35 cellular contexts compared by ENCODE assay signal in genomic region chr15:85977586-85977985, GRCh38.
"Had no signal": no experiment of that assay in that cellular context is flagged by ENCODE, and none has a peak within 500 bp of the region (broad histone marks: within the 10 kb centered on the region; RNA-seq: fewer than 3 reads in every experiment).

No MANE protein-coding gene starts in this region.

- H3K36me3 ChIP-seq: MG63 had no signal

- H3K9ac ChIP-seq: KMS-11 had no signal

- H3K9me3 ChIP-seq: MG63 had no signal

- H3K27me3 ChIP-seq: MG63 had no signal

- H3K27ac ChIP-seq: KMS-11 had no signal

- H3K4me2 ChIP-seq: KMS-11 had no signal

- H3K4me3 ChIP-seq: MG63 had no signal

- DNase-seq: Karpas-422, Kasumi-1, MM.1S, MV-4-11, NCI-H1048, NCI-H1092, NCI-H1092 treated with DMSO at 0.1 percent for 48 hours, NCI-H1105, NCI-H1105 treated with DMSO at 0.1 percent for 48 hours, NCI-H1417, NCI-H1417 treated with DMSO at 0.1 percent for 48 hours, NCI-H1436, NCI-H1436 treated with DMSO at 0.1 percent for 48 hours, NCI-H146, NCI-H1694, NCI-H1694 treated with DMSO at 0.1 percent for 48 hours, NCI-H187, NCI-H187 treated with DMSO at 0.1 percent for 48 hours, NCI-H1930, NCI-H2029, NCI-H2029 treated with DMSO at 0.1 percent for 48 hours, NCI-H2081, NCI-H2081 treated with DMSO at 0.1 percent for 48 hours, NCI-H2107, NCI-H2227 treated with DMSO at 0.1 percent for 48 hours, NCI-H226, NCI-H345, NCI-H446, NCI-H446 treated with DMSO at 0.1 percent for 48 hours, NCI-H510A, NCI-H510A treated with DMSO at 0.1 percent for 48 hours, NCI-H524, NCI-H524 treated with DMSO at 0.1 percent for 48 hours had no signal
